Comparison of ENCODE assay signal across 31 cellular contexts in the genomic region with DNA sequence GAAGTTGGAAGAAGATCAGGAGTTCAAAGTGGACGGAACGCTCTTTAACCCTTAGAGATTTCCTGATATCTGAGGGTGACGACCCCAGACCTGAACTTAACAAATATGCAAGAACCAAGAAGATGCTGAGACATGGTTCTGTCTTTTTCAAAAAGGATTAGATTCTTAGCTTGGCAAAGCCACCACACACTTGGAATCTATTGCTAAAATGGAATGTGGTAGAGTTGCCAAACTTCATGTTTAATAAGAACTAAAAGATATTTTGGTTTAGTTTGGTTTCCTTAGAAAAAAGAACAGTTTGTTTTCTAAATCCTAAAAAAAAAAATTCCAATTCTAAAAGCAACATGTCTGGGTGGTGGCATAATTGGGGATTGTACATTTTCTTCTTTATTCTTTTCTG. TPM values are rescaled to one million over a fixed set of nuclear protein-coding genes. Genes with fewer than 3 reads are reported as not detected.
DNase-seq lines count a peak whose midpoint lies in the region; TF ChIP-seq lines count a peak whose summit lies in the region.
"Had no signal": no experiment of that assay in that cellular context is flagged by ENCODE, and none has a peak within 500 bp of the region (broad histone marks: within the 10 kb centered on the region; RNA-seq: fewer than 3 reads in every experiment).

No MANE protein-coding gene starts in this region.

- peaks cover 0 to 23% (median 0%) of the 10 kb centered on the region in 4 donors for H3K27me3 ChIP-seq in esophagus muscularis mucosa
- no peaks in the 10 kb centered on the region for H3K27me3 ChIP-seq in vagina
- H3K27me3 ChIP-seq: uterus had no signal

- peak overlapping the region in 3 of 4 donors; percentile 30 to 54 (median 52) for H3K27ac ChIP-seq in esophagus muscularis mucosa (replicated peaks in 1 of 4)
- peak overlapping the region; percentile 55 for H3K27ac ChIP-seq in vagina
- H3K27ac ChIP-seq: KMS-11, psoas muscle, SJCRH30, VCaP had no signal

- no peak for TF ChIP-seq POLR2A in esophagus muscularis mucosa (IDR thresholded peaks at IDR 0.05; ENCODE audit: low read depth)
- TF ChIP-seq POLR2A in vagina (IDR thresholded peaks at IDR 0.05) = no peak

- H3K9me3 ChIP-seq in esophagus muscularis mucosa = peaks cover 0 to 8% (median 0%) of the 10 kb centered on the region in 4 donors
- no peaks in the 10 kb centered on the region for H3K9me3 ChIP-seq in vagina
- H3K9me3 ChIP-seq: mucosa of descending colon, psoas muscle, uterus had no signal

- no peak for TF ChIP-seq EP300 in esophagus muscularis mucosa (IDR thresholded peaks at IDR 0.05)

- intact Hi-C loops in esophagus muscularis mucosa (cut with DNase I) = no loop called here
- intact Hi-C loops in vagina (cut with DNase I) = no loop called here

- H3K4me3 ChIP-seq in esophagus muscularis mucosa = no peak overlapping the region
- no peak overlapping the region for H3K4me3 ChIP-seq in vagina
- H3K4me3 ChIP-seq: heart right ventricle, MG63, mucosa of descending colon, psoas muscle, SJCRH30, uterus had no signal

- no peak for TF ChIP-seq CTCF in esophagus muscularis mucosa (IDR thresholded peaks at IDR 0.05)
- no peak for TF ChIP-seq CTCF in vagina (IDR thresholded peaks at IDR 0.05)

- H3K4me1 ChIP-seq in esophagus muscularis mucosa = peaks cover 0 to 10% (median 0%) of the 10 kb centered on the region in 4 donors
- no peaks in the 10 kb centered on the region for H3K4me1 ChIP-seq in vagina
- H3K4me1 ChIP-seq: heart right ventricle, psoas muscle, SJCRH30, uterus had no signal

- DNase-seq in GM04503 (ENCODE audit: low read depth) (peak; percentile 14), esophagus muscularis mucosa (ENCODE audit: extremely low spot score) (no peak), middle frontal gyrus (ENCODE audit: extremely low spot score, low spot score) (peak; percentile 30), vagina (ENCODE audit: extremely low spot score in 2 of 2) (no peak), NCI-H2107 (lab: John Stamatoyannopoulos, UW) (no peak), hypothalamus (lab: John Stamatoyannopoulos, UW) (no peak)
- no peak for DNase-seq in activated CD4-positive, alpha-beta T cell treated with anti-CD3 and anti-CD28 coated beads, Interleukin-2, amount 50 U/mL, for 4 hours
- DNase-seq: activated CD4-positive, alpha-beta T cell treated with anti-CD3 and anti-CD28 coated beads for 4 hours; amygdala; Calu3; CD4-positive, CD25-positive, alpha-beta regulatory T cell; effector memory CD8-positive, alpha-beta T cell; foreskin melanocyte; heart right ventricle; kidney glomerular epithelial cell; MG63; natural killer cell; NCI-H1105; NCI-H187 treated with DMSO at 0.1 percent for 48 hours; NCI-H2171 treated with DMSO at 0.1 percent for 48 hours; NCI-H510A treated with DMSO at 0.1 percent for 48 hours; nucleus accumbens; SJCRH30; stimulated activated CD4-positive, alpha-beta T cell treated with anti-CD3 and anti-CD28 coated beads, Interleukin-4, amount 100 ng/mL, for 24 hours; SW 1271; T1000; uterus had no signal

- H3K36me3 ChIP-seq in esophagus muscularis mucosa (no peaks in the 10 kb centered on the region), vagina (no peaks in the 10 kb centered on the region)
- H3K36me3 ChIP-seq: heart right ventricle, MG63, SJCRH30, uterus had no signal

- WGBS in esophagus muscularis mucosa = 46% methylated on average over 3 of the region's 3 CpGs

RNA-seq across cellular contexts. Expression of gene UNC13A, which starts 29.5 kb away (rescaled TPM):
- total RNA-seq in esophagus muscularis mucosa = under 1 TPM; under 0.01 to 0.23 (median 0.18) TPM
- total RNA-seq in vagina = 0.49 TPM
- total RNA-seq: CD4-positive, CD25-positive, alpha-beta regulatory T cell; natural killer cell had no signal

Comparison
In these comparisons a context has a peak if more than half of its experiments do, and no peak if none do; other contexts are left out.
1. DNase-seq: peak in GM04503 (single experiment) and middle frontal gyrus (single experiment); none in esophagus muscularis mucosa (single experiment), vagina (0 of 2), activated CD4-positive, alpha-beta T cell treated with anti-CD3 and anti-CD28 coated beads, Interleukin-2, amount 50 U/mL, for 4 hours (0 of 2), NCI-H2107 (single experiment) and hypothalamus (0 of 51).